Comparison of ENCODE assay signal across 14 cellular contexts in genomic region chr14:95499354-95499750, GRCh38. TPM values are rescaled to one million over a fixed set of nuclear protein-coding genes. Genes with fewer than 3 reads are reported as not detected.
DNase-seq lines count a peak whose midpoint lies in the region; ATAC-seq and TF ChIP-seq lines count a peak whose summit lies in the region.
"Had no signal": no experiment of that assay in that cellular context is flagged by ENCODE, and none has a peak within 500 bp of the region (broad histone marks: within the 10 kb centered on the region; RNA-seq: fewer than 3 reads in every experiment).

No MANE protein-coding gene starts in this region.

- H3K27me3 Mint-ChIP-seq in activated T-cell treated with anti-CD3 and anti-CD28 coated beads, Interleukin-2, amount 50 U/mL, for 72 hours (ENCODE audit: low read depth): no peaks in the 10 kb centered on the region
- H3K27me3 Mint-ChIP-seq in HFFc6 (ENCODE audit: insufficient read depth) (no peaks in the 10 kb centered on the region; the same call in 1 of the 2 replicates), glutamatergic neuron (ENCODE audit: unreplicated experiment) (peaks cover 3% of the 10 kb centered on the region)
- no peaks in the 10 kb centered on the region for H3K27me3 Mint-ChIP-seq in stimulated activated naive B cell treated with anti-CD40 and anti-IgM and Interleukin-4, amounts not matched to agents 10 μg/mL and 1 μg/mL and 100 μg/mL, for 72 hours

- no peak for TF ChIP-seq POLR2A in gastrocnemius medialis (IDR thresholded peaks at IDR 0.05)

- no peak for DNase-seq in activated T-cell treated with anti-CD3 and anti-CD28 coated beads, Interleukin-2, amount 50 U/mL, for 72 hours
- no peak for DNase-seq in activated T-cell treated with anti-CD3 and anti-CD28 coated beads, Interleukin-2, amount 50 U/mL, for 48 hours
- no peak for DNase-seq in HFFc6
- peak; percentile 40 for DNase-seq in amniotic epithelial cell (ENCODE audit: low read depth)
- no peak for DNase-seq in stimulated activated naive B cell treated with anti-CD40 and anti-IgM and Interleukin-4, amounts not matched to agents 10 μg/mL and 1 μg/mL and 100 μg/mL, for 72 hours
- no peak for DNase-seq in glutamatergic neuron
- no peak for DNase-seq in gastrocnemius medialis
- DNase-seq: central memory CD4-positive, alpha-beta T cell; foreskin melanocyte; NCI-H1048; SIG-M5; sigmoid colon had no signal

- H3K9me3 ChIP-seq in gastrocnemius medialis: no peaks in the 10 kb centered on the region
- H3K9me3 ChIP-seq: sigmoid colon had no signal

- no peak for TF ChIP-seq CTCF in HFFc6 (IDR thresholded peaks at IDR 0.05)
- no peak for TF ChIP-seq CTCF in glutamatergic neuron (IDR thresholded peaks at IDR 0.05; ENCODE audit: partially characterized antibody, unreplicated experiment)
- no peak for TF ChIP-seq CTCF in gastrocnemius medialis (IDR thresholded peaks at IDR 0.05 in 4 of 5, conservative IDR thresholded peaks at IDR 0.05 in 1 of 5)

- no peaks in the 10 kb centered on the region for H3K36me3 ChIP-seq in gastrocnemius medialis
- H3K36me3 ChIP-seq: sigmoid colon had no signal

- in situ Hi-C loops in gastrocnemius medialis (cut with MboI; ENCODE audit: low sequenced_read_pairs in 4 of 4): no loop called here

- H3K27me3 ChIP-seq in gastrocnemius medialis: no peaks in the 10 kb centered on the region
- H3K27me3 ChIP-seq: sigmoid colon had no signal

- peaks cover 34 to 43% of the 10 kb centered on the region in 2 donors for H3K4me1 ChIP-seq in gastrocnemius medialis

- H3K9me3 Mint-ChIP-seq in activated T-cell treated with anti-CD3 and anti-CD28 coated beads, Interleukin-2, amount 50 U/mL, for 72 hours: no peaks in the 10 kb centered on the region
- H3K9me3 Mint-ChIP-seq in HFFc6 (no peaks in the 10 kb centered on the region), glutamatergic neuron (ENCODE audit: unreplicated experiment) (no peaks in the 10 kb centered on the region)
- H3K9me3 Mint-ChIP-seq in stimulated activated naive B cell treated with anti-CD40 and anti-IgM and Interleukin-4, amounts not matched to agents 10 μg/mL and 1 μg/mL and 100 μg/mL, for 72 hours: no peaks in the 10 kb centered on the region

- intact Hi-C loops in gastrocnemius medialis (cut with DNase I; ENCODE audit: low total_unique reads): no loop called here

- H3K27ac Mint-ChIP-seq in activated T-cell treated with anti-CD3 and anti-CD28 coated beads, Interleukin-2, amount 50 U/mL, for 72 hours: no peak overlapping the region
- H3K27ac Mint-ChIP-seq in HFFc6 (peak overlapping the region; percentile 54; the same call in 1 of the 2 replicates), glutamatergic neuron (ENCODE audit: unreplicated experiment) (no peak overlapping the region)
- H3K27ac Mint-ChIP-seq in stimulated activated naive B cell treated with anti-CD40 and anti-IgM and Interleukin-4, amounts not matched to agents 10 μg/mL and 1 μg/mL and 100 μg/mL, for 72 hours: peak overlapping the region; percentile 89

- H3K4me1 Mint-ChIP-seq in activated T-cell treated with anti-CD3 and anti-CD28 coated beads, Interleukin-2, amount 50 U/mL, for 72 hours (ENCODE audit: low read depth): peaks cover 69% of the 10 kb centered on the region
- H3K4me1 Mint-ChIP-seq in HFFc6 (ENCODE audit: low read depth): peaks cover 79% of the 10 kb centered on the region
- peaks cover 60 to 95% of the 10 kb centered on the region in 2 donors for H3K4me1 Mint-ChIP-seq in stimulated activated naive B cell treated with anti-CD40 and anti-IgM and Interleukin-4, amounts not matched to agents 10 μg/mL and 1 μg/mL and 100 μg/mL, for 72 hours
- H3K4me1 Mint-ChIP-seq in glutamatergic neuron (ENCODE audit: low read depth, unreplicated experiment): peaks cover 25% of the 10 kb centered on the region

- peak overlapping the region in 1 of 2 donors; percentile 7 for H3K4me3 Mint-ChIP-seq in activated T-cell treated with anti-CD3 and anti-CD28 coated beads, Interleukin-2, amount 50 U/mL, for 72 hours
- no peak overlapping the region for H3K4me3 Mint-ChIP-seq in HFFc6
- H3K4me3 Mint-ChIP-seq in stimulated activated naive B cell treated with anti-CD40 and anti-IgM and Interleukin-4, amounts not matched to agents 10 μg/mL and 1 μg/mL and 100 μg/mL, for 72 hours: peak overlapping the region; percentile 32 to 62
- H3K4me3 Mint-ChIP-seq in glutamatergic neuron (ENCODE audit: unreplicated experiment): no peak overlapping the region

- H3K27ac ChIP-seq in gastrocnemius medialis: peak overlapping the region in 1 of 4 donors; percentile 59

- no peak overlapping the region for H3K4me3 ChIP-seq in gastrocnemius medialis
- H3K4me3 ChIP-seq: sigmoid colon had no signal

- H3K36me3 Mint-ChIP-seq in activated T-cell treated with anti-CD3 and anti-CD28 coated beads, Interleukin-2, amount 50 U/mL, for 72 hours (ENCODE audit: insufficient read depth in 2 of 2): peaks cover 4 to 11% of the 10 kb centered on the region in 2 donors
- H3K36me3 Mint-ChIP-seq in HFFc6 (ENCODE audit: low read depth) (peaks cover 5% of the 10 kb centered on the region), glutamatergic neuron (ENCODE audit: unreplicated experiment) (no peaks in the 10 kb centered on the region)
- H3K36me3 Mint-ChIP-seq in stimulated activated naive B cell treated with anti-CD40 and anti-IgM and Interleukin-4, amounts not matched to agents 10 μg/mL and 1 μg/mL and 100 μg/mL, for 72 hours: peaks cover 22 to 45% of the 10 kb centered on the region in 2 donors

- ATAC-seq in activated T-cell treated with anti-CD3 and anti-CD28 coated beads, Interleukin-2, amount 50 U/mL, for 72 hours (replicated peaks in 1 of 2): peak; percentile 31 to 42
- ATAC-seq in stimulated activated naive B cell treated with anti-CD40 and anti-IgM and Interleukin-4, amounts not matched to agents 10 μg/mL and 1 μg/mL and 100 μg/mL, for 72 hours (replicated peaks): peak; percentile 23 to 36
- ATAC-seq in gastrocnemius medialis (no peak), HG02840 (IDR thresholded peaks at IDR 0.05; ENCODE audit: low FRiP score, unreplicated experiment) (no peak)

RNA-seq across cellular contexts. Expression of gene SYNE3, which starts 17.1 kb away (rescaled TPM):
- total RNA-seq in activated T-cell treated with anti-CD3 and anti-CD28 coated beads, Interleukin-2, amount 50 U/mL, for 72 hours: 10 to 100 TPM; 59.9 to 66.2 TPM
- total RNA-seq in HFFc6 (2021; fragmentation: NEBNext Ultra II Directional; extraction: Animal tissue kit (Norgen Biotek cat#: 25700)): 10 to 100 TPM; 14.8 to 20.4 (median 16.3) TPM
- total RNA-seq in glutamatergic neuron (ENCODE audit: unreplicated experiment) (7.1 TPM), gastrocnemius medialis (1 to 10 TPM; 4.7 to 7.1 (median 5.1) TPM)
- total RNA-seq: H1 had no signal

RNA-seq across cellular contexts. Expression of gene GLRX5, which starts 35.5 kb away (rescaled TPM):
- total RNA-seq in activated T-cell treated with anti-CD3 and anti-CD28 coated beads, Interleukin-2, amount 50 U/mL, for 72 hours: 10 to 100 TPM; 23.1 to 26.3 TPM
- total RNA-seq in HFFc6 (2021; fragmentation: NEBNext Ultra II Directional; extraction: Animal tissue kit (Norgen Biotek cat#: 25700)): 10 to 100 TPM; 38.7 to 47.2 (median 43.8) TPM
- total RNA-seq in glutamatergic neuron (ENCODE audit: unreplicated experiment) (38.9 TPM), gastrocnemius medialis (10 to 100 TPM; 28.0 to 83.2 (median 74.0) TPM)

Comparison
In these comparisons a context has a peak if more than half of its experiments do, and no peak if none do; other contexts are left out.
1. ATAC-seq: peak in activated T-cell treated with anti-CD3 and anti-CD28 coated beads, Interleukin-2, amount 50 U/mL, for 72 hours (2 of 2) and stimulated activated naive B cell treated with anti-CD40 and anti-IgM and Interleukin-4, amounts not matched to agents 10 μg/mL and 1 μg/mL and 100 μg/mL, for 72 hours (2 of 2); none in gastrocnemius medialis (0 of 2) and HG02840 (single experiment).
2. H3K27ac Mint-ChIP-seq: peak in HFFc6 (single experiment) and stimulated activated naive B cell treated with anti-CD40 and anti-IgM and Interleukin-4, amounts not matched to agents 10 μg/mL and 1 μg/mL and 100 μg/mL, for 72 hours (single experiment); none in activated T-cell treated with anti-CD3 and anti-CD28 coated beads, Interleukin-2, amount 50 U/mL, for 72 hours (single experiment) and glutamatergic neuron (single experiment).
3. H3K4me3 Mint-ChIP-seq: peak in stimulated activated naive B cell treated with anti-CD40 and anti-IgM and Interleukin-4, amounts not matched to agents 10 μg/mL and 1 μg/mL and 100 μg/mL, for 72 hours (2 of 2); none in HFFc6 (single experiment) and glutamatergic neuron (single experiment).